ENCODE assay signal across 15 cellular contexts in the genomic region with DNA sequence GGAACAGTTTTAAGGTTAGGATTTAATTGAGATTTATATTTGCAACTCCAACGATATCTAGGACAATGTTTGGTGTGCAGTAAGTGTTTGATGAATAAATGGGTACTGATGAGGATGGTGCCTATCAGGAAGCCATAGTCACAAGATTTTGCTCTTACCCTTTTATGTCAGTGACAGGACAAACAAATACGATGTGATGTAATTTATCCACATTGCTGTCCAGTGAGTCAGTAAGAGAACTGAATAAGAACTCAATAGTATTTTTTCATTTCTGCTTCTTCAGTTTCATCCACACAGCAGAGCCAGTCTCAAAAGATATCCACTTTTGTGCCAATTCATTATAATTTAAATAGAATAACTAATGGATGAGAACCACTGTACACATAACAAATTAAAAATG. TPM values are rescaled to one million over a fixed set of nuclear protein-coding genes. Genes with fewer than 3 reads are reported as not detected.
DNase-seq lines count a peak whose midpoint lies in the region; ATAC-seq, FAIRE-seq and TF ChIP-seq lines count a peak whose summit lies in the region.
"Had no signal": no experiment of that assay in that cellular context is flagged by ENCODE, and none has a peak within 500 bp of the region (broad histone marks: within the 10 kb centered on the region; RNA-seq: fewer than 3 reads in every experiment).

No MANE protein-coding gene starts in this region.

- H3K27ac Mint-ChIP-seq in nephron = peak overlapping the region; percentile 41 to 89 (median 74)
- H3K27ac Mint-ChIP-seq: CD8-positive, alpha-beta T cell had no signal

- FAIRE-seq in RCC 7860 (lab: Jason Lieb, UNC) = no peak

- H3K4me3 ChIP-seq in fibroblast of pulmonary artery (replicated peaks; ENCODE audit: low read depth, low read length) = no peak overlapping the region
- H3K4me3 ChIP-seq: HAP-1 had no signal

- no peaks in the 10 kb centered on the region for H3K36me3 Mint-ChIP-seq in nephron (ENCODE audit: low read depth)
- H3K36me3 Mint-ChIP-seq: CD8-positive, alpha-beta T cell had no signal

- in situ Hi-C loops in Caki2 (cut with HindIII; ENCODE audit: low pct_unique_long_range_greater_than_20kb, low sequenced_read_pairs) = no loop called here

- no peak for TF ChIP-seq CTCF in fibroblast of pulmonary artery (IDR thresholded peaks at IDR 0.05; ENCODE audit: low read length, missing control alignments)
- no peak for TF ChIP-seq CTCF in nephron (IDR thresholded peaks at IDR 0.05; ENCODE audit: unreplicated experiment in 3 of 3)

- DNase-seq in Caki2 (ENCODE audit: low read depth) (peak; percentile 31), RCC 7860 (ENCODE audit: low spot score) (peak; percentile 27), fibroblast of pulmonary artery (ENCODE audit: low read depth) (peak; percentile 4)
- DNase-seq: CD8-positive, alpha-beta T cell; KG1; NCI-H187 treated with DMSO at 0.1 percent for 48 hours; NCI-H446; SHP77 had no signal

- H3K27me3 Mint-ChIP-seq in nephron (ENCODE audit: low read depth) = no peaks in the 10 kb centered on the region

- H3K4me3 Mint-ChIP-seq in nephron = no peak overlapping the region
- H3K4me3 Mint-ChIP-seq: CD8-positive, alpha-beta T cell had no signal

- H3K4me1 Mint-ChIP-seq in nephron = no peaks in the 10 kb centered on the region

- H3K9me3 Mint-ChIP-seq in nephron = peaks cover 5% of the 10 kb centered on the region
- H3K9me3 Mint-ChIP-seq: CD8-positive, alpha-beta T cell had no signal

- ATAC-seq in HG03097 (IDR thresholded peaks at IDR 0.05; ENCODE audit: low FRiP score, unreplicated experiment) = no peak
- no peak for ATAC-seq in HG03025 (IDR thresholded peaks at IDR 0.05; ENCODE audit: low FRiP score, unreplicated experiment)
- no peak for ATAC-seq in HG03175 (IDR thresholded peaks at IDR 0.05; ENCODE audit: unreplicated experiment)
- ATAC-seq in GM21529 (IDR thresholded peaks at IDR 0.05; ENCODE audit: unreplicated experiment) = no peak
- ATAC-seq: CD8-positive, alpha-beta T cell; Panc1 had no signal

RNA-seq across cellular contexts. Expression of a gene that starts 18.5 kb away (rescaled TPM):
- total RNA-seq in Caki2 (2014; rRNA removed; shearing (Covaris generic); ENCODE audit: low replicate concordance) = not detected in 2 replicates
- total RNA-seq: CD8-positive, alpha-beta T cell had no signal

RNA-seq across cellular contexts. Expression of a gene that starts 37.1 kb away (rescaled TPM):
- total RNA-seq in Caki2 (2014; rRNA removed; shearing (Covaris generic); ENCODE audit: low replicate concordance) = not detected in 2 replicates
- total RNA-seq: CD8-positive, alpha-beta T cell had no signal
